ENCODE assay signal across 21 cellular contexts in genomic region chr12:132621657-132622435, GRCh38. TPM values are rescaled to one million over a fixed set of nuclear protein-coding genes. Genes with fewer than 3 reads are reported as not detected.
A peak's percentile ranks its signal among the peaks of the same experiment; 100 is the strongest.
DNase-seq lines count a peak whose midpoint lies in the region; ATAC-seq and TF ChIP-seq lines count a peak whose summit lies in the region.
"Had no signal": no experiment of that assay in that cellular context is flagged by ENCODE, and none has a peak within 500 bp of the region (broad histone marks: within the 10 kb centered on the region; RNA-seq: fewer than 3 reads in every experiment).

No MANE protein-coding gene starts in this region.

- H3K27ac ChIP-seq in aorta (ENCODE audit: low read depth in 1 of 2, low read length in 2 of 2), result no peak overlapping the region

- H3K9me3 Mint-ChIP-seq in activated naive CD4-positive, alpha-beta T cell treated with anti-CD3 and anti-CD28 coated beads, Interleukin-2, amount 50 U/mL, for 72 hours, result peaks cover 0 to 8% of the 10 kb centered on the region in 2 donors
- no peaks in the 10 kb centered on the region for H3K9me3 Mint-ChIP-seq in central memory CD8-positive, alpha-beta T cell
- no peaks in the 10 kb centered on the region for H3K9me3 Mint-ChIP-seq in nephron

- H3K27ac Mint-ChIP-seq in activated naive CD4-positive, alpha-beta T cell treated with anti-CD3 and anti-CD28 coated beads, Interleukin-2, amount 50 U/mL, for 72 hours, result peak overlapping the region; percentile 48 to 60
- H3K27ac Mint-ChIP-seq in central memory CD8-positive, alpha-beta T cell (ENCODE audit: low read depth), result peak overlapping the region; percentile 76
- peak overlapping the region; percentile 94 to 97 (median 96) for H3K27ac Mint-ChIP-seq in nephron
- H3K27ac Mint-ChIP-seq: dendritic cell treated with granulocyte-macrophage colony-stimulating factor and Interleukin-4, amounts not matched to agents 40 ng/mL and 50 ng/mL, for 4 days; T-helper 17 cell had no signal

- H3K36me3 ChIP-seq in aorta (ENCODE audit: control insufficient read depth in 1 of 2, insufficient read depth in 2 of 2, low read length in 1 of 2), result peaks cover 0 to 4% of the 10 kb centered on the region in 2 donors
- H3K36me3 ChIP-seq: breast epithelium, prostate gland, uterus had no signal

- H3K27me3 ChIP-seq in aorta (ENCODE audit: control insufficient read depth in 1 of 2, insufficient read depth in 2 of 2, low read length in 1 of 2), result no peaks in the 10 kb centered on the region

- DNase-seq in activated naive CD4-positive, alpha-beta T cell treated with anti-CD3 and anti-CD28 coated beads, Interleukin-2, amount 50 U/mL, for 72 hours (ENCODE audit: low spot score in 2 of 2), result no peak
- no peak for DNase-seq in activated naive CD4-positive, alpha-beta T cell treated with anti-CD3 and anti-CD28 coated beads, Interleukin-2, amount 50 U/mL, for 16 hours
- no peak for DNase-seq in central memory CD8-positive, alpha-beta T cell (ENCODE audit: low spot score in 2 of 2)
- DNase-seq in aorta (no peak), NCI-H2171 treated with DMSO at 0.1 percent for 48 hours (lab: John Stamatoyannopoulos, UW) (no peak)
- DNase-seq: activated CD8-positive, alpha-beta memory T cell treated with anti-CD3 and anti-CD28 coated beads for 24 hours; NCI-H1105 treated with DMSO at 0.1 percent for 48 hours; stimulated activated CD4-positive, alpha-beta T cell treated with anti-CD3 and anti-CD28 coated beads, Interleukin-4, amount 100 ng/mL, for 24 hours; T-helper 17 cell had no signal

- intact Hi-C loops in aorta (cut with DNase I), result no loop called here

- H3K4me1 ChIP-seq in aorta (ENCODE audit: control insufficient read depth in 1 of 2, insufficient read depth in 2 of 2, low read length in 2 of 2), result no peaks in the 10 kb centered on the region
- H3K4me1 ChIP-seq: prostate gland had no signal

- WGBS in aorta, 2 donors, result 79 to 80% methylated on average over 18 to 21 of the region's 21 CpGs

- no peak for TF ChIP-seq CTCF in nephron (IDR thresholded peaks at IDR 0.05; ENCODE audit: unreplicated experiment in 3 of 3)

- no peak for ATAC-seq in activated naive CD4-positive, alpha-beta T cell treated with anti-CD3 and anti-CD28 coated beads, Interleukin-2, amount 50 U/mL, for 72 hours
- ATAC-seq in central memory CD8-positive, alpha-beta T cell (replicated peaks; ENCODE audit: extremely low read depth, poor library complexity, severe bottlenecking), result no peak
- ATAC-seq in aorta (ENCODE audit: low FRiP score), result peak; percentile 17
- ATAC-seq in HG02678 (IDR thresholded peaks at IDR 0.05; ENCODE audit: unreplicated experiment), result no peak
- no peak for ATAC-seq in GM18517 (IDR thresholded peaks at IDR 0.05; ENCODE audit: unreplicated experiment)
- ATAC-seq: naive thymus-derived CD8-positive, alpha-beta T cell had no signal

- peaks cover 16 to 21% of the 10 kb centered on the region in 2 donors for H3K36me3 Mint-ChIP-seq in activated naive CD4-positive, alpha-beta T cell treated with anti-CD3 and anti-CD28 coated beads, Interleukin-2, amount 50 U/mL, for 72 hours
- H3K36me3 Mint-ChIP-seq in central memory CD8-positive, alpha-beta T cell (ENCODE audit: insufficient read depth), result peaks cover 10% of the 10 kb centered on the region
- H3K36me3 Mint-ChIP-seq in nephron (ENCODE audit: low read depth), result peaks cover 22% of the 10 kb centered on the region

- no peak overlapping the region for H3K4me3 ChIP-seq in aorta (ENCODE audit: low read length in 2 of 2)
- H3K4me3 ChIP-seq: prostate gland had no signal

- H3K27me3 Mint-ChIP-seq in central memory CD8-positive, alpha-beta T cell, result peaks cover 16% of the 10 kb centered on the region
- H3K27me3 Mint-ChIP-seq in nephron (ENCODE audit: low read depth), result peaks cover 31% of the 10 kb centered on the region

- H3K9me3 ChIP-seq in aorta (ENCODE audit: control insufficient read depth, low read length), result peaks cover 2% of the 10 kb centered on the region
- H3K9me3 ChIP-seq: prostate gland had no signal

- H3K4me3 Mint-ChIP-seq in central memory CD8-positive, alpha-beta T cell, result no peak overlapping the region
- H3K4me3 Mint-ChIP-seq in nephron, result peak overlapping the region; percentile 62 to 71 (median 71)
- H3K4me3 Mint-ChIP-seq: CD4-positive, CD25-positive, alpha-beta regulatory T cell; dendritic cell treated with granulocyte-macrophage colony-stimulating factor and Interleukin-4, amounts not matched to agents 40 ng/mL and 50 ng/mL, for 4 days; naive thymus-derived CD8-positive, alpha-beta T cell; T-helper 17 cell had no signal

- peaks cover 10% of the 10 kb centered on the region for H3K4me1 Mint-ChIP-seq in central memory CD8-positive, alpha-beta T cell
- peaks cover 33% of the 10 kb centered on the region for H3K4me1 Mint-ChIP-seq in nephron

RNA-seq across cellular contexts. Expression of gene P2RX2, which starts 3.3 kb away (rescaled TPM):
- total RNA-seq in activated naive CD4-positive, alpha-beta T cell treated with anti-CD3 and anti-CD28 coated beads, Interleukin-2, amount 50 U/mL, for 72 hours, result not detected
- total RNA-seq in aorta, result under 1 TPM in 1 of 2 donors, not detected in 1; 0.27 TPM
- polyA plus RNA-seq in aorta, result not detected
- total RNA-seq: A673; CD4-positive, CD25-positive, alpha-beta regulatory T cell; endothelial cell of umbilical vein; frontal cortex; naive thymus-derived CD8-positive, alpha-beta T cell; T-helper 17 cell; uterus had no signal
- polyA plus RNA-seq: CD4-positive, CD25-positive, alpha-beta regulatory T cell; endothelial cell of umbilical vein; naive thymus-derived CD8-positive, alpha-beta T cell had no signal

RNA-seq across cellular contexts. Expression of gene LRCOL1, which starts 11.5 kb away (rescaled TPM):
- not detected for total RNA-seq in activated naive CD4-positive, alpha-beta T cell treated with anti-CD3 and anti-CD28 coated beads, Interleukin-2, amount 50 U/mL, for 72 hours
- 1 to 10 TPM in 1 of 2 donors, not detected in 1; 1.2 TPM for total RNA-seq in aorta
- under 1 TPM in 1 of 2 donors, not detected in 1; 0.59 TPM for polyA plus RNA-seq in aorta
- total RNA-seq: A673; CD4-positive, CD25-positive, alpha-beta regulatory T cell; frontal cortex; naive thymus-derived CD8-positive, alpha-beta T cell; T-helper 17 cell had no signal
- polyA plus RNA-seq: CD4-positive, CD25-positive, alpha-beta regulatory T cell; naive thymus-derived CD8-positive, alpha-beta T cell had no signal
